ENCODE assay signal across 23 cellular contexts in genomic region chr14:53525608-53526007, GRCh38.
DNase-seq lines count a peak whose midpoint lies in the region; ATAC-seq and TF ChIP-seq lines count a peak whose summit lies in the region.
"Had no signal": no experiment of that assay in that cellular context is flagged by ENCODE, and none has a peak within 500 bp of the region (broad histone marks: within the 10 kb centered on the region; RNA-seq: fewer than 3 reads in every experiment).

No MANE protein-coding gene starts in this region.

- TF ChIP-seq CTCF in gastrocnemius medialis (IDR thresholded peaks at IDR 0.05 in 4 of 5, conservative IDR thresholded peaks at IDR 0.05 in 1 of 5) = no peak
- TF ChIP-seq CTCF in WERI-Rb-1 (IDR thresholded peaks at IDR 0.05; ENCODE audit: low read depth, low read length) = no peak

- H3K9me3 ChIP-seq in gastrocnemius medialis (no peaks in the 10 kb centered on the region), WERI-Rb-1 (ENCODE audit: severe bottlenecking) (peaks cover 4% of the 10 kb centered on the region)
- H3K9me3 ChIP-seq: prostate gland, SJSA1, tibial nerve had no signal

- DNase-seq in HCEC 1CT (peak; percentile 23), amniotic epithelial cell (ENCODE audit: low read depth) (peak; percentile 77), left lobe of liver (ENCODE audit: low spot score) (no peak), gastrocnemius medialis (no peak), WERI-Rb-1 (no peak), inferior parietal cortex (ENCODE audit: extremely low spot score) (no peak), SIG-M5 (lab: John Stamatoyannopoulos, UW) (no peak)
- DNase-seq: activated B cell treated with CpG ODN at 0.5 μM for 24 hours; activated gamma-delta T cell treated with Interleukin-2 at 50 U/mL for 16 hours; activated naive CD8-positive, alpha-beta T cell treated with anti-CD3 and anti-CD28 coated beads, Interleukin-2, amount 10 ng/mL, durations not matched to agents 7 days and 5 days; activated T-cell treated with anti-CD3 and anti-CD28 coated beads, Interleukin-2, amount 50 U/mL, for 48 hours; C1 segment of cervical spinal cord; COR-L47; endodermal cell; NCI-H1092 treated with DMSO at 0.1 percent for 48 hours; NCI-H1694 treated with DMSO at 0.1 percent for 48 hours; NCI-H446 treated with DMSO at 0.1 percent for 48 hours; NCI-H774; stimulated activated CD4-positive, alpha-beta T cell treated with anti-CD3 and anti-CD28 coated beads, Interleukin-4, amount 100 ng/mL, for 4 hours; T-cell had no signal

- H3K27ac ChIP-seq in gastrocnemius medialis (no peak overlapping the region), WERI-Rb-1 (no peak overlapping the region)
- H3K27ac ChIP-seq: prostate gland, SJSA1, tibial nerve had no signal

- peak; percentile 55 for ATAC-seq in left lobe of liver
- ATAC-seq in gastrocnemius medialis = peak; percentile 69 to 81
- ATAC-seq: T-cell had no signal

- intact Hi-C loops in gastrocnemius medialis (cut with DNase I; ENCODE audit: low total_unique reads) = no loop called here

- in situ Hi-C loops in gastrocnemius medialis (cut with MboI; ENCODE audit: low sequenced_read_pairs in 4 of 4) = loop anchor here in 3 of 4 donors (25.0 kb wide), 2 partner anchors 662 to 812 kb away; no protein-coding TSS in a partner anchor

- H3K4me3 ChIP-seq in gastrocnemius medialis (no peak overlapping the region), WERI-Rb-1 (ENCODE audit: low read depth, low read length) (no peak overlapping the region)
- H3K4me3 ChIP-seq: prostate gland, SJSA1, tibial nerve had no signal

- H3K27me3 ChIP-seq in gastrocnemius medialis = no peaks in the 10 kb centered on the region
- peaks cover 38% of the 10 kb centered on the region for H3K27me3 ChIP-seq in WERI-Rb-1 (ENCODE audit: insufficient read depth, low read depth, severe bottlenecking)
- H3K27me3 ChIP-seq: SJSA1, tibial nerve had no signal

- H3K36me3 ChIP-seq in gastrocnemius medialis (no peaks in the 10 kb centered on the region), WERI-Rb-1 (no peaks in the 10 kb centered on the region)
- H3K36me3 ChIP-seq: prostate gland, SJSA1, tibial nerve had no signal

- no peak for TF ChIP-seq POLR2A in gastrocnemius medialis (IDR thresholded peaks at IDR 0.05)

- no peaks in the 10 kb centered on the region for H3K4me1 ChIP-seq in gastrocnemius medialis
- H3K4me1 ChIP-seq: prostate gland, SJSA1, tibial nerve had no signal

Comparison
In these comparisons a context has a peak if more than half of its experiments do, and no peak if none do; other contexts are left out.
1. DNase-seq: peak in HCEC 1CT (single experiment) and amniotic epithelial cell (single experiment); none in left lobe of liver (single experiment), gastrocnemius medialis (0 of 2), WERI-Rb-1 (single experiment), inferior parietal cortex (single experiment) and SIG-M5 (single experiment).